22 cellular contexts compared by ENCODE assay signal in genomic region chr4:147691820-147692219, GRCh38. TPM values are rescaled to one million over a fixed set of nuclear protein-coding genes. Genes with fewer than 3 reads are reported as not detected.
DNase-seq lines count a peak whose midpoint lies in the region; ATAC-seq, FAIRE-seq and TF ChIP-seq lines count a peak whose summit lies in the region.
"Had no signal": no experiment of that assay in that cellular context is flagged by ENCODE, and none has a peak within 500 bp of the region (broad histone marks: within the 10 kb centered on the region; RNA-seq: fewer than 3 reads in every experiment).

No MANE protein-coding gene starts in this region.

- no peak overlapping the region for H2BK15ac ChIP-seq in IMR-90 (ENCODE audit: low read depth, low read length)

- H3K27me3 ChIP-seq in IMR-90 (ENCODE audit: control insufficient read depth, insufficient read depth, low read length), result peaks cover 3% of the 10 kb centered on the region; the same call in 1 of the 2 replicates
- H3K27me3 ChIP-seq in K562 (ENCODE audit: control insufficient read depth in 2 of 2, insufficient read depth in 2 of 2, low read length in 2 of 2), result peaks cover 8 to 17% of the 10 kb centered on the region in 2 experiments; a peak in 4 of 5 replicates
- no peaks in the 10 kb centered on the region for H3K27me3 ChIP-seq in H7 (ENCODE audit: control insufficient read depth, insufficient read depth, low read length)
- H3K27me3 ChIP-seq: BE2C; BLaER1 treated with 17β-estradiol and CSF1 and Interleukin-3, amounts not matched to agents 10 nM and 100 nM had no signal

- BruUV-seq in IMR-90 (replicated peaks; lab: Mats Ljungman, UMichigan), result no TSS peak
- BruUV-seq in K562 (replicated peaks; lab: Mats Ljungman, UMichigan), result no TSS peak

- no peak overlapping the region for H3K9ac ChIP-seq in IMR-90 (ENCODE audit: low read depth, low read length)
- no peak overlapping the region for H3K9ac ChIP-seq in K562 (ENCODE audit: insufficient read depth in 1 of 2, low read depth in 2 of 2, low read length in 2 of 2)
- H3K9ac ChIP-seq: BLaER1 treated with 17β-estradiol and CSF1 and Interleukin-3, amounts not matched to agents 10 nM and 100 nM had no signal

- FAIRE-seq in A549 (lab: Jason Lieb, UNC) (no peak), K562 (lab: Jason Lieb, UNC) (no peak)
- FAIRE-seq: A204.1, GM12891, GM18507, H54 had no signal

- H2AK5ac ChIP-seq in IMR-90 (ENCODE audit: low read depth, low read length), result no peak overlapping the region

- ATAC-seq in A549, result no peak
- ATAC-seq in IMR-90 (ENCODE audit: low read depth), result no peak
- no peak for ATAC-seq in K562

- H3K4me1 ChIP-seq in A549 (peaks cover 13% of the 10 kb centered on the region), IMR-90 (ENCODE audit: control insufficient read depth, insufficient read depth, low read length) (no peaks in the 10 kb centered on the region), K562 (replicated peaks in 1 of 2; ENCODE audit: control insufficient read depth in 2 of 2, insufficient read depth in 2 of 2, low read length in 2 of 2) (no peaks in the 10 kb centered on the region)
- H3K4me1 ChIP-seq: BE2C had no signal

- H2BK5ac ChIP-seq in IMR-90 (ENCODE audit: low read depth, low read length, poor library complexity, severe bottlenecking), result no peak overlapping the region

- H3K9me1 ChIP-seq in IMR-90 (ENCODE audit: insufficient read depth, low read length) (no peaks in the 10 kb centered on the region), K562 (ENCODE audit: control insufficient read depth, insufficient read depth, low read length) (no peaks in the 10 kb centered on the region)

- H3K4me3 ChIP-seq in A549 (no peak overlapping the region), IMR-90 (ENCODE audit: insufficient read depth, low read depth, low read length) (no peak overlapping the region), K562 (no peak overlapping the region), H7 (ENCODE audit: insufficient read depth, low read depth, low read length) (no peak overlapping the region)
- H3K4me3 ChIP-seq: BLaER1 treated with 17β-estradiol and CSF1 and Interleukin-3, amounts not matched to agents 10 nM and 100 nM had no signal

- TF ChIP-seq CTCF in A549 (IDR thresholded peaks at IDR 0.05) (no peak), IMR-90 (conservative IDR thresholded peaks at IDR 0.05; ENCODE audit: low read depth, low read length) (no peak), K562 (IDR thresholded peaks at IDR 0.05 in 2 of 3, conservative IDR thresholded peaks at IDR 0.05 in 1 of 3; ENCODE audit: insufficient read depth in 2 of 3, low read depth in 1 of 3, low read length in 3 of 3) (no peak)

- no peaks in the 10 kb centered on the region for H3K9me3 ChIP-seq in A549
- no peaks in the 10 kb centered on the region for H3K9me3 ChIP-seq in IMR-90 (ENCODE audit: control insufficient read depth, insufficient read depth, low read length)
- no peaks in the 10 kb centered on the region for H3K9me3 ChIP-seq in K562 (replicated peaks; ENCODE audit: control insufficient read depth, insufficient read depth, low read depth, low read length)
- H3K9me3 ChIP-seq: BE2C; BLaER1 treated with 17β-estradiol and CSF1 and Interleukin-3, amounts not matched to agents 10 nM and 100 nM had no signal

- H3K36me3 ChIP-seq in IMR-90 (ENCODE audit: control insufficient read depth, insufficient read depth, low read length), result no peaks in the 10 kb centered on the region
- H3K36me3 ChIP-seq in K562 (ENCODE audit: control insufficient read depth, insufficient read depth, low read length), result no peaks in the 10 kb centered on the region
- no peaks in the 10 kb centered on the region for H3K36me3 ChIP-seq in H7 (replicated peaks; ENCODE audit: control insufficient read depth, insufficient read depth, low read length)
- H3K36me3 ChIP-seq: BE2C; BLaER1 treated with 17β-estradiol and CSF1 and Interleukin-3, amounts not matched to agents 10 nM and 100 nM had no signal

- no peak overlapping the region for H3K14ac ChIP-seq in IMR-90 (replicated peaks; ENCODE audit: low read depth, low read length)

- H2AFZ ChIP-seq in IMR-90 (replicated peaks; ENCODE audit: low read length, poor library complexity) (no peak overlapping the region), K562 (ENCODE audit: low read depth, low read length) (no peak overlapping the region)

- WGBS in A549 (ENCODE audit: missing lambda C conversion rate), result 91% methylated on average over 2 of the region's 2 CpGs
- no CpG with 5 or more reads among the region's 2 CpGs for WGBS in IMR-90 (ENCODE audit: extremely low coverage in 2 of 2, insufficient read length in 1 of 2), 2 experiments
- WGBS in K562 (ENCODE audit: insufficient coverage, low coverage, missing lambda C conversion rate), result 3% methylated on average over 2 of the region's 2 CpGs

- DNase-seq in NCI-H82 (lab: John Stamatoyannopoulos, UW) (peak; percentile 44), NCI-H82 treated with DMSO at 0.1 percent for 48 hours (lab: John Stamatoyannopoulos, UW; ENCODE audit: unreplicated experiment) (no peak), A549 (ENCODE audit: low read depth in 1 of 2, low spot score in 1 of 2) (no peak), IMR-90 (no peak), K562 (ENCODE audit: extremely low read depth in 1 of 4, low spot score in 3 of 4) (no peak), cardiac septum (ENCODE audit: low spot score) (no peak), KBM-7 (no peak), H7 (no peak)
- DNase-seq: AML-193; BE2C; CD4-positive, alpha-beta T cell; CD8-positive, alpha-beta memory T cell; DMS79 treated with DMSO at 0.1 percent for 48 hours; GF-D8; GOT3; HCEC 1CT had no signal

- TF ChIP-seq POLR2A in A549 (IDR thresholded peaks at IDR 0.05; ENCODE audit: low read length) (no peak), IMR-90 (IDR thresholded peaks at IDR 0.05; ENCODE audit: low read depth, low read length) (no peak), K562 (conservative IDR thresholded peaks at IDR 0.05) (no peak)

- H3K79me2 ChIP-seq in K562 (ENCODE audit: control insufficient read depth, insufficient read depth, low read length), result no peaks in the 10 kb centered on the region

- H4K8ac ChIP-seq in IMR-90 (ENCODE audit: low read depth in 2 of 2, low read length in 2 of 2), result no peak overlapping the region

- dilution Hi-C loops in IMR-90 (cut with HindIII; ENCODE audit: low sequenced_read_pairs, unreplicated experiment), result no loop called here

- in situ Hi-C loops in IMR-90 (cut with MboI; ENCODE audit: low sequenced_read_pairs) (no loop called here), K562 (cut with MboI) (no loop called here), KBM-7 (cut with MboI; ENCODE audit: low pct_unique_long_range_greater_than_20kb, low sequenced_read_pairs) (no loop called here)

- H4K5ac ChIP-seq in IMR-90 (ENCODE audit: low read depth, low read length), result no peak overlapping the region

- intact Hi-C loops in IMR-90 (cut with micrococcal nuclease) (no loop called here), K562 (cut with micrococcal nuclease) (loop anchor here (2.0 to 10.0 kb wide), 2 partner anchors 167 to 175 kb away; no protein-coding TSS in a partner anchor), cardiac septum (cut with DNase I) (no loop called here)

- H2BK120ac ChIP-seq in IMR-90 (ENCODE audit: low read depth, low read length), result no peak overlapping the region

- H3K56ac ChIP-seq in IMR-90 (ENCODE audit: extremely low read depth, insufficient read depth, low read length), result no peak overlapping the region

- no peak overlapping the region for H3K18ac ChIP-seq in IMR-90 (ENCODE audit: low read depth, low read length)

- H3K79me1 ChIP-seq in IMR-90 (ENCODE audit: low read depth in 1 of 2, low read length in 2 of 2), result no peaks in the 10 kb centered on the region

- H4K20me1 ChIP-seq in IMR-90 (ENCODE audit: insufficient read depth, low read length), result no peaks in the 10 kb centered on the region
- no peaks in the 10 kb centered on the region for H4K20me1 ChIP-seq in K562 (replicated peaks; ENCODE audit: control insufficient read depth, insufficient read depth, low read length)
- H4K20me1 ChIP-seq: BLaER1 treated with 17β-estradiol and CSF1 and Interleukin-3, amounts not matched to agents 10 nM and 100 nM had no signal

- TF ChIP-seq RAD21 in A549 (conservative IDR thresholded peaks at IDR 0.05 in 1 of 2, IDR thresholded peaks at IDR 0.05 in 1 of 2), result no peak
- TF ChIP-seq RAD21 in IMR-90 (IDR thresholded peaks at IDR 0.05; ENCODE audit: low read length), result no peak
- TF ChIP-seq RAD21 in K562 (CRISPR knock-in tag; conservative IDR thresholded peaks at IDR 0.05 in 1 of 2, IDR thresholded peaks at IDR 0.05 in 1 of 2), result no peak

- TF ChIP-seq EP300 in A549 (IDR thresholded peaks at IDR 0.05) (no peak), K562 (IDR thresholded peaks at IDR 0.05; ENCODE audit: low read length) (no peak)

- H3K4me2 ChIP-seq in A549 (no peak overlapping the region), IMR-90 (ENCODE audit: low read depth, low read length) (no peak overlapping the region), K562 (ENCODE audit: insufficient read depth, low read length) (no peak overlapping the region)
- H3K4me2 ChIP-seq: BLaER1 treated with 17β-estradiol and CSF1 and Interleukin-3, amounts not matched to agents 10 nM and 100 nM had no signal

- H3K4ac ChIP-seq in IMR-90 (ENCODE audit: low read depth, low read length), result no peak overlapping the region

- H4K91ac ChIP-seq in IMR-90 (ENCODE audit: insufficient read depth, low read depth, low read length), result no peak overlapping the region

- no peak overlapping the region for H2BK20ac ChIP-seq in IMR-90 (ENCODE audit: low read depth, low read length)

- CTCF ChIA-PET in A549 (lab: Yijun Ruan, JAX) (interaction anchor here (3.6 kb wide), 1 partner anchor 175 kb away, joined by 37 read pairs; no protein-coding TSS in a partner anchor), IMR-90 (lab: Yijun Ruan, JAX) (interaction anchor here (1.4 kb wide), 1 partner anchor 175 kb away, joined by 4 read pairs; no protein-coding TSS in a partner anchor), K562 (lab: Yijun Ruan, JAX; ENCODE audit: low intra/inter-chr PET ratio) (interaction anchor here (1.3 kb wide), 1 partner anchor 175 kb away, joined by 11 read pairs; no protein-coding TSS in a partner anchor)

- no peak overlapping the region for H3K23ac ChIP-seq in IMR-90 (ENCODE audit: low read depth, low read length)

- POLR2A ChIA-PET in A549 (lab: Yijun Ruan, JAX) (no interaction called here), IMR-90 (lab: Charles Lee; ENCODE audit: unreplicated experiment) (no interaction called here), K562 (lab: Yijun Ruan, JAX) (no interaction called here)

- no peak overlapping the region for H2AK9ac ChIP-seq in IMR-90 (replicated peaks; ENCODE audit: low read depth, low read length, poor library complexity)

- H3K27ac ChIP-seq in A549 (no peak overlapping the region), IMR-90 (ENCODE audit: insufficient read depth, low read length) (no peak overlapping the region), K562 (ENCODE audit: extremely low read depth, low read depth, low read length) (no peak overlapping the region)
- H3K27ac ChIP-seq: 22Rv1; BLaER1 treated with 17β-estradiol and CSF1 and Interleukin-3, amounts not matched to agents 10 nM and 100 nM had no signal

RNA-seq across cellular contexts. Expression of gene PRMT9, which starts 7.9 kb away (rescaled TPM):
- 6.1 and 6.3 TPM in 2 replicates for polyA plus RNA-seq in A549 (2011; rRNA removed)
- polyA plus RNA-seq in A549 (2012; cell fraction: cytosol; rRNA removed), result 1.0 and 1.2 TPM in 2 replicates
- 1.7 and 2.3 TPM in 2 replicates for polyA plus RNA-seq in A549 (2012; cell fraction: nucleus; rRNA removed)
- 2.8 to 3.0 TPM (median 3.0 TPM) in 3 replicates for polyA plus RNA-seq in A549 (2017; fragmentation: RNase III; extraction: RNeasy Plus Mini Kit Qiagen cat#74134 plus additional on column Dnase treatment)
- 2.8 TPM in 2 replicates for polyA minus RNA-seq in A549 (2011; rRNA and poly(A)+ RNA removed)
- total RNA-seq in IMR-90 (2012; rRNA removed), result 14.2 and 15.6 TPM in 2 replicates
- 3.4 and 5.0 TPM in 2 replicates for polyA plus RNA-seq in IMR-90 (2012; rRNA removed)
- 1.2 and 1.3 TPM in 2 replicates for polyA plus RNA-seq in IMR-90 (2012; cell fraction: cytosol; rRNA removed)
- polyA plus RNA-seq in IMR-90 (2012; cell fraction: nucleus; rRNA removed; ENCODE audit: low replicate concordance), result 2.6 and 17.2 TPM in 2 replicates
- 8.6 and 27.1 TPM in 2 replicates for total RNA-seq in K562 (2011; cell fraction: chromatin; rRNA removed; ENCODE audit: low replicate concordance)
- 5.0 and 5.5 TPM in 2 replicates for total RNA-seq in K562 (2011; cell fraction: nucleolus; rRNA removed)
- total RNA-seq in K562 (2011; cell fraction: nucleoplasm; rRNA removed), result 8.9 and 9.2 TPM in 2 replicates
- 7.2 and 7.9 TPM in 2 replicates for total RNA-seq in K562 (2014; rRNA removed)
- 11.9 and 12.7 TPM in 2 replicates for total RNA-seq in K562 (2014; rRNA removed; fragmentation: Illumina TruSeq; extraction: Trizol)
- 11.5 and 12.0 TPM in 2 replicates for total RNA-seq in K562 (2015; rRNA removed; fragmentation: Illumina TruSeq; extraction: Trizol)
- 8.2 and 8.3 TPM in 2 replicates for total RNA-seq in K562 (2021)
- 12.1 and 15.6 TPM in 2 replicates for polyA plus RNA-seq in K562 (2011; rRNA removed)
- 4.0 and 5.6 TPM in 2 replicates for polyA plus RNA-seq in K562 (2011; cell fraction: cytosol; rRNA removed)
- polyA plus RNA-seq in K562 (2011; cell fraction: nucleus; rRNA removed), result 7.9 and 13.1 TPM in 2 replicates
- 4.8 and 5.8 TPM in 2 replicates for polyA plus RNA-seq in K562 (2012)
- 6.0 and 7.1 TPM in 2 replicates for polyA plus RNA-seq in K562 (2014; fragmentation: Illumina TruSeq; extraction: Trizol)
- 1 to 10 TPM; 3.5 to 4.7 TPM for polyA plus RNA-seq in K562 (2014; fragmentation: Nextera tagmentation; extraction: Ambion mirVana)
- 5.5 and 8.3 TPM in 2 replicates for polyA plus RNA-seq in K562 (2014; rRNA removed)
- polyA minus RNA-seq in K562 (2011; rRNA and poly(A)+ RNA removed), result 22.1 and 26.3 TPM in 2 replicates
- polyA minus RNA-seq in K562 (2011; cell fraction: cytosol; rRNA and poly(A)+ RNA removed), result 7.5 and 8.8 TPM in 2 replicates
- polyA minus RNA-seq in K562 (2011; cell fraction: nucleus; rRNA and poly(A)+ RNA removed), result 7.3 and 13.4 TPM in 2 replicates
- total RNA-seq in cardiac septum, result 6.8 TPM
- total RNA-seq in H7 (2014; rRNA removed; shearing (Covaris generic)), result 11.7 and 12.7 TPM in 2 replicates

RNA-seq across cellular contexts. Expression of gene ARHGAP10, which starts 40.1 kb away (rescaled TPM):
- polyA plus RNA-seq in A549 (2011; rRNA removed) (6.0 and 7.2 TPM in 2 replicates), A549 (2017; fragmentation: RNase III; extraction: RNeasy Plus Mini Kit Qiagen cat#74134 plus additional on column Dnase treatment) (7.0 to 8.1 TPM (median 7.5 TPM) in 3 replicates), IMR-90 (2012; rRNA removed) (27.1 and 29.0 TPM in 2 replicates), K562 (2011; rRNA removed) (0.14 and 0.24 TPM in 2 replicates), K562 (2014; fragmentation: Illumina TruSeq; extraction: Trizol) (0.08 TPM in 1 of 2 replicates, not detected in the other), K562 (2014; fragmentation: Nextera tagmentation; extraction: Ambion mirVana) (under 1 TPM in 1 of 2 experiments, not detected in 1; 0.03 TPM), K562 (2014; rRNA removed) (0.13 TPM in 1 of 2 replicates, not detected in the other)
- polyA plus RNA-seq in A549 (2012; cell fraction: cytosol; rRNA removed), result 6.1 TPM in 2 replicates
- 7.2 and 10.1 TPM in 2 replicates for polyA plus RNA-seq in A549 (2012; cell fraction: nucleus; rRNA removed)
- polyA minus RNA-seq in A549 (2011; rRNA and poly(A)+ RNA removed), result 7.3 and 8.7 TPM in 2 replicates
- total RNA-seq in IMR-90 (2012; rRNA removed) (29.4 and 42.8 TPM in 2 replicates), K562 (2014; rRNA removed) (0.05 and 0.16 TPM in 2 replicates), K562 (2014; rRNA removed; fragmentation: Illumina TruSeq; extraction: Trizol) (0.07 and 0.10 TPM in 2 replicates), K562 (2015; rRNA removed; fragmentation: Illumina TruSeq; extraction: Trizol) (0.04 TPM in 1 of 2 replicates, not detected in the other), K562 (2021) (0.16 and 0.22 TPM in 2 replicates), cardiac septum (41.8 TPM)
- polyA plus RNA-seq in IMR-90 (2012; cell fraction: cytosol; rRNA removed), result 24.2 and 25.1 TPM in 2 replicates
- polyA plus RNA-seq in IMR-90 (2012; cell fraction: nucleus; rRNA removed; ENCODE audit: low replicate concordance), result 25.9 and 37.1 TPM in 2 replicates
- total RNA-seq in K562 (2011; cell fraction: chromatin; rRNA removed; ENCODE audit: low replicate concordance), result 0.28 and 0.90 TPM in 2 replicates
- 0.33 and 0.66 TPM in 2 replicates for total RNA-seq in K562 (2011; cell fraction: nucleolus; rRNA removed)
- total RNA-seq in K562 (2011; cell fraction: nucleoplasm; rRNA removed), result 0.15 and 0.23 TPM in 2 replicates
- 0.15 and 0.16 TPM in 2 replicates for polyA plus RNA-seq in K562 (2011; cell fraction: cytosol; rRNA removed)
- polyA plus RNA-seq in K562 (2011; cell fraction: nucleus; rRNA removed), result 0.11 and 0.28 TPM in 2 replicates
- 0.10 and 0.18 TPM in 2 replicates for polyA plus RNA-seq in K562 (2012)
- 0.53 and 0.54 TPM in 2 replicates for polyA minus RNA-seq in K562 (2011; rRNA and poly(A)+ RNA removed)
- not detected in 2 replicates for polyA minus RNA-seq in K562 (2011; cell fraction: cytosol; rRNA and poly(A)+ RNA removed)
- polyA minus RNA-seq in K562 (2011; cell fraction: nucleus; rRNA and poly(A)+ RNA removed), result 0.40 and 0.89 TPM in 2 replicates
- total RNA-seq in H7 (2014; rRNA removed; shearing (Covaris generic)), result 9.7 and 12.4 TPM in 2 replicates
